ENCODE assay signal across 14 cellular contexts in genomic region chr13:40640845-40641458, GRCh38. TPM values are rescaled to one million over a fixed set of nuclear protein-coding genes. Genes with fewer than 3 reads are reported as not detected.
DNase-seq lines count a peak whose midpoint lies in the region; ATAC-seq and TF ChIP-seq lines count a peak whose summit lies in the region.
"Had no signal": no experiment of that assay in that cellular context is flagged by ENCODE, and none has a peak within 500 bp of the region (broad histone marks: within the 10 kb centered on the region; RNA-seq: fewer than 3 reads in every experiment).

No MANE protein-coding gene starts in this region.

- H3K36me3 ChIP-seq in SU-DHL-6 (ENCODE audit: low read length) = no peaks in the 10 kb centered on the region
- no peaks in the 10 kb centered on the region for H3K36me3 ChIP-seq in stomach

- H3K4me1 Mint-ChIP-seq in H9 = peaks cover 60 to 69% of the 10 kb centered on the region in 2 experiments
- peaks cover 82% of the 10 kb centered on the region for H3K4me1 Mint-ChIP-seq in activated naive CD4-positive, alpha-beta T cell treated with anti-CD3 and anti-CD28 coated beads, Interleukin-2, amount 10 ng/mL, durations not matched to agents 7 days and 5 days
- peaks cover 54 to 93% (median 92%) of the 10 kb centered on the region in 4 donors for H3K4me1 Mint-ChIP-seq in naive thymus-derived CD8-positive, alpha-beta T cell

- H4K8ac ChIP-seq in H9 (replicated peaks; ENCODE audit: insufficient read length, low read depth, low read length) = no peak overlapping the region

- H3T11ph ChIP-seq in H9 (ENCODE audit: low read length) = no peak overlapping the region

- no peaks in the 10 kb centered on the region for H3K23me2 ChIP-seq in H9 (ENCODE audit: insufficient read length, low read depth, low read length, poor library complexity, severe bottlenecking)

- H2BK20ac ChIP-seq in H9 (ENCODE audit: low read depth, low read length, poor library complexity, severe bottlenecking) = no peak overlapping the region

- no peak overlapping the region for H2AK5ac ChIP-seq in H9 (ENCODE audit: insufficient read length, low read length)

- H3K36me3 Mint-ChIP-seq in H9 (ENCODE audit: insufficient read depth in 1 of 3, low read depth in 3 of 3) = peaks cover 0 to 21% (median 11%) of the 10 kb centered on the region in 3 experiments; a peak in 6 of 7 replicates
- H3K36me3 Mint-ChIP-seq in activated naive CD4-positive, alpha-beta T cell treated with anti-CD3 and anti-CD28 coated beads, Interleukin-2, amount 10 ng/mL, durations not matched to agents 7 days and 5 days = peaks cover 53% of the 10 kb centered on the region
- peaks cover 0 to 34% (median 5%) of the 10 kb centered on the region in 3 donors for H3K36me3 Mint-ChIP-seq in naive thymus-derived CD8-positive, alpha-beta T cell
- H3K36me3 Mint-ChIP-seq: natural killer cell had no signal

- H3K23ac ChIP-seq in H9 (ENCODE audit: insufficient read length, low read depth, low read length) = no peak overlapping the region

- no peaks in the 10 kb centered on the region for H3K9me3 Mint-ChIP-seq in H9
- no peaks in the 10 kb centered on the region for H3K9me3 Mint-ChIP-seq in activated naive CD4-positive, alpha-beta T cell treated with anti-CD3 and anti-CD28 coated beads, Interleukin-2, amount 10 ng/mL, durations not matched to agents 7 days and 5 days
- no peaks in the 10 kb centered on the region for H3K9me3 Mint-ChIP-seq in naive thymus-derived CD8-positive, alpha-beta T cell
- H3K9me3 Mint-ChIP-seq: natural killer cell had no signal

- H3K79me2 ChIP-seq in H9 (ENCODE audit: insufficient read depth, low read length) (peaks cover 68% of the 10 kb centered on the region), SU-DHL-6 (ENCODE audit: insufficient read depth, low read length) (peaks cover 100% of the 10 kb centered on the region)

- no peak for DNase-seq in H9
- DNase-seq in activated naive CD4-positive, alpha-beta T cell treated with anti-CD3 and anti-CD28 coated beads, Interleukin-2, amount 10 ng/mL, durations not matched to agents 7 days and 5 days = peak; percentile 39
- no peak for DNase-seq in naive thymus-derived CD8-positive, alpha-beta T cell
- DNase-seq in occipital lobe (lab: John Stamatoyannopoulos, UW) = no peak
- DNase-seq in pons (ENCODE audit: low spot score) = no peak
- no peak for DNase-seq in stomach
- DNase-seq: COR-L47, Karpas-422, natural killer cell, NCI-H345, SHP77 treated with DMSO at 0.1 percent for 48 hours had no signal

- no peak overlapping the region for H3K18ac ChIP-seq in H9 (ENCODE audit: insufficient read length, low read depth, low read length)

- ATAC-seq in naive thymus-derived CD8-positive, alpha-beta T cell = peak in 1 of 2 donors; percentile 31
- no peak for ATAC-seq in GM18909 (IDR thresholded peaks at IDR 0.05; ENCODE audit: poor library complexity, unreplicated experiment)

- intact Hi-C loops in stomach (cut with DNase I; ENCODE audit: low total_unique reads) = no loop called here

- no peak for TF ChIP-seq POLR2A in stomach (IDR thresholded peaks at IDR 0.05)

- TF ChIP-seq EP300 in stomach (IDR thresholded peaks at IDR 0.05) = no peak

- no peak overlapping the region for H4K5ac ChIP-seq in H9 (ENCODE audit: insufficient read length, low read depth, low read length)

- no peak overlapping the region for H2BK120ac ChIP-seq in H9 (ENCODE audit: low read depth, low read length, poor library complexity, severe bottlenecking)

- H3K4me2 ChIP-seq in H9 (ENCODE audit: insufficient read depth, insufficient read length, low read length) (no peak overlapping the region), SU-DHL-6 (ENCODE audit: low read depth, low read length, poor library complexity, severe bottlenecking) (peak overlapping the region; percentile 25)

- H3K56ac ChIP-seq in H9 (ENCODE audit: insufficient read length, low read depth, low read length) = no peak overlapping the region

- TF ChIP-seq CTCF in H9 (conservative IDR thresholded peaks at IDR 0.05) (no peak), SU-DHL-6 (IDR thresholded peaks at IDR 0.05; ENCODE audit: insufficient read depth, low read length, poor library complexity, severe bottlenecking) (no peak), stomach (IDR thresholded peaks at IDR 0.05) (no peak)

- H2BK5ac ChIP-seq in H9 (ENCODE audit: insufficient read length, low read length) = no peak overlapping the region

- WGBS in H9 (ENCODE audit: extremely low coverage, insufficient read length, low lambda C conversion rate) = 100% methylated on average over 1 of the region's 11 CpGs
- WGBS in stomach, 5 donors = 83 to 88% (median 85%) methylated on average over 11 of the region's 11 CpGs

- no peak overlapping the region for H3K14ac ChIP-seq in H9 (ENCODE audit: insufficient read depth, low read length)

- no peaks in the 10 kb centered on the region for H3K27me3 ChIP-seq in H9 (ENCODE audit: insufficient read depth, low read length)
- no peaks in the 10 kb centered on the region for H3K27me3 ChIP-seq in SU-DHL-6 (ENCODE audit: low read length)
- H3K27me3 ChIP-seq in stomach = no peaks in the 10 kb centered on the region

- CTCF ChIA-PET in activated naive CD4-positive, alpha-beta T cell treated with anti-CD3 and anti-CD28 coated beads, Interleukin-2, amount 10 ng/mL, durations not matched to agents 7 days and 5 days (lab: Charles Lee) = no interaction called here

- peaks cover 13% of the 10 kb centered on the region for H3K4me1 ChIP-seq in H9 (ENCODE audit: insufficient read depth, low read length)
- H3K4me1 ChIP-seq in stomach = peaks cover 41 to 82% (median 62%) of the 10 kb centered on the region in 4 donors

- no peak overlapping the region for H2BK12ac ChIP-seq in H9 (ENCODE audit: insufficient read length, low read depth, low read length)

- peak overlapping the region; percentile 13 to 72 (median 31); a peak in 4 of 7 replicates for H3K27ac Mint-ChIP-seq in H9
- peak overlapping the region; percentile 13 for H3K27ac Mint-ChIP-seq in activated naive CD4-positive, alpha-beta T cell treated with anti-CD3 and anti-CD28 coated beads, Interleukin-2, amount 10 ng/mL, durations not matched to agents 7 days and 5 days
- peak overlapping the region; percentile 37 to 91 (median 82) for H3K27ac Mint-ChIP-seq in naive thymus-derived CD8-positive, alpha-beta T cell

- H2AFZ ChIP-seq in H9 (ENCODE audit: low read length) = no peak overlapping the region
- H2AFZ ChIP-seq in SU-DHL-6 (ENCODE audit: low read depth, low read length, severe bottlenecking) = no peak overlapping the region

- no peak overlapping the region for H3K4me3 ChIP-seq in SU-DHL-6 (ENCODE audit: insufficient read depth, low read length, poor library complexity, severe bottlenecking)
- H3K4me3 ChIP-seq in stomach = no peak overlapping the region
- H3K4me3 ChIP-seq: skin epidermis had no signal

- no peaks in the 10 kb centered on the region for H3K9me2 ChIP-seq in SU-DHL-6 (replicated peaks; ENCODE audit: insufficient read depth, low read length)

- H3K27ac ChIP-seq in H9 (ENCODE audit: insufficient read length, low read depth, low read length) = no peak overlapping the region
- peak overlapping the region; percentile 5; the same call in 1 of the 2 replicates for H3K27ac ChIP-seq in SU-DHL-6 (ENCODE audit: low read depth, low read length)
- no peak overlapping the region for H3K27ac ChIP-seq in stomach

- no peaks in the 10 kb centered on the region for H4K20me1 ChIP-seq in H9 (ENCODE audit: control insufficient read depth, insufficient read depth, insufficient read length)
- peaks cover 33% of the 10 kb centered on the region; the same call in 1 of the 2 replicates for H4K20me1 ChIP-seq in SU-DHL-6 (ENCODE audit: low read depth, low read length)

- no peak overlapping the region for H4K91ac ChIP-seq in H9 (ENCODE audit: insufficient read length, low read depth, low read length)

- H2BK15ac ChIP-seq in H9 (ENCODE audit: low read depth, low read length) = no peak overlapping the region

- H3F3A ChIP-seq in SU-DHL-6 (ENCODE audit: insufficient read depth) = peaks cover 47% of the 10 kb centered on the region

- no peaks in the 10 kb centered on the region for H3K27me3 Mint-ChIP-seq in H9 (ENCODE audit: low read depth)
- H3K27me3 Mint-ChIP-seq in activated naive CD4-positive, alpha-beta T cell treated with anti-CD3 and anti-CD28 coated beads, Interleukin-2, amount 10 ng/mL, durations not matched to agents 7 days and 5 days = no peaks in the 10 kb centered on the region
- H3K27me3 Mint-ChIP-seq in naive thymus-derived CD8-positive, alpha-beta T cell = no peaks in the 10 kb centered on the region

- POLR2A ChIA-PET in naive thymus-derived CD8-positive, alpha-beta T cell (lab: Charles Lee) = interaction anchor here (1.0 kb wide), 1 partner anchor 21 kb away, joined by 3 read pairs; no protein-coding TSS in a partner anchor

- H3K4me3 Mint-ChIP-seq in H9 = peak overlapping the region in 1 of 2 experiments; percentile 22; a peak in 1 of 5 replicates
- peak overlapping the region; percentile 10 for H3K4me3 Mint-ChIP-seq in activated naive CD4-positive, alpha-beta T cell treated with anti-CD3 and anti-CD28 coated beads, Interleukin-2, amount 10 ng/mL, durations not matched to agents 7 days and 5 days
- peak overlapping the region in 9 of 10 donors; percentile 17 to 78 (median 58) for H3K4me3 Mint-ChIP-seq in naive thymus-derived CD8-positive, alpha-beta T cell
- H3K4me3 Mint-ChIP-seq: natural killer cell had no signal

- H3K4ac ChIP-seq in H9 (ENCODE audit: low read depth, low read length) = no peak overlapping the region

- H3K9me3 ChIP-seq in H9 (ENCODE audit: control insufficient read depth, low read depth, low read length) (no peaks in the 10 kb centered on the region), SU-DHL-6 (ENCODE audit: insufficient read depth, low read length) (no peaks in the 10 kb centered on the region), stomach (no peaks in the 10 kb centered on the region)

- H3K9ac ChIP-seq in H9 (ENCODE audit: extremely low read depth, insufficient read length, low read length) (no peak overlapping the region), SU-DHL-6 (ENCODE audit: low read length) (no peak overlapping the region)

- H3K79me1 ChIP-seq in H9 (ENCODE audit: insufficient read depth, low read depth, low read length, poor library complexity, severe bottlenecking) = no peaks in the 10 kb centered on the region

RNA-seq across cellular contexts. Expression of gene FOXO1, which starts 25.5 kb away (rescaled TPM):
- 43.5 and 44.6 TPM in 2 replicates for total RNA-seq in H9 (2021)
- total RNA-seq in naive thymus-derived CD8-positive, alpha-beta T cell = 100 to 1,000 TPM; 101 to 103 TPM
- polyA plus RNA-seq in naive thymus-derived CD8-positive, alpha-beta T cell = 100 to 1,000 TPM in 1 of 3 donors, 10 to 100 TPM in 2; 59.1 to 137 (median 86.5) TPM
- 4.2 TPM for total RNA-seq in occipital lobe
- 10 to 100 TPM; 12.9 to 43.7 (median 26.6) TPM for total RNA-seq in stomach
- polyA plus RNA-seq in stomach = 1 to 10 TPM; 4.2 to 9.9 (median 7.8) TPM

Comparison
In these comparisons a context has a peak if more than half of its experiments do, and no peak if none do; other contexts are left out.
1. H3K27ac Mint-ChIP-seq: peak in every context shown above with its lines; median percentile 82 in naive thymus-derived CD8-positive, alpha-beta T cell; 31 in H9; 13 in activated naive CD4-positive, alpha-beta T cell treated with anti-CD3 and anti-CD28 coated beads, Interleukin-2, amount 10 ng/mL, durations not matched to agents 7 days and 5 days.